In the genomic region with DNA sequence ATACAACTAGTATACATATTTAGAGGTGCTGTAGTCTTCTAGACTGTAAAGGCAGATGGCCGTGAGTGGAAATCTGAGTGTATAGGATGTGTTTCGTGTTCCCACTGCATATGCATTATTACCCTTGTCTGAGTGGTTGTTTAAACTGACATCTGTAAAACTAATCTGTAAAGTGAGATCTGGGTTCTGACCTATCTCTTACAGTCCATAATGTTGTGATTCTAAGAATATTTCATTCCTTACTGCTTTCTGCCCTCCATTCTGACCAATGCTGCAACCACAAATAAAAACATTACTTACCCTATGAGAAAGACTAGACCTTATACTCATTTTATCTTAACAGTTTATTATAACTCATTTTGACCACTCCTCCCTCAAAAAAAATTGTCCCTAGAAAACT, we compare ENCODE assay signal across 25 cellular contexts.
"Had no signal": no experiment of that assay in that cellular context is flagged by ENCODE, and none has a peak within 500 bp of the region (broad histone marks: within the 10 kb centered on the region; RNA-seq: fewer than 3 reads in every experiment).

No MANE protein-coding gene starts in this region.

- DNase-seq: activated B cell treated with CpG ODN at 0.5 μM for 24 hours; activated CD8-positive, alpha-beta memory T cell treated with anti-CD3 and anti-CD28 coated beads, Interleukin-2, amount 50 U/mL, for 48 hours; activated gamma-delta T cell treated with Interleukin-2 at 50 U/mL for 16 hours; activated naive CD4-positive, alpha-beta T cell treated with anti-CD3 and anti-CD28 coated beads, Interleukin-2, amount 50 U/mL, for 16 hours; activated T-cell treated with anti-CD3 and anti-CD28 coated beads, Interleukin-2, amount 50 U/mL, for 24 hours; cerebellar nuclear complex; colonic mucosa; effector CD8-positive, alpha-beta T cell; gastrocnemius medialis; kidney; left colon; midbrain; naive thymus-derived CD4-positive, alpha-beta T cell; posterior cingulate gyrus; right cardiac atrium; stimulated activated CD4-positive, alpha-beta T cell treated with anti-CD3 and anti-CD28 coated beads, Interleukin-15, amount 100 ng/mL, for 24 hours; stimulated activated CD4-positive, alpha-beta T cell treated with anti-CD3 and anti-CD28 coated beads, Interleukin-2, amount 100 ng/mL, for 24 hours; T-helper 1 cell; trophoblast cell; uterus had no signal

- H3K4me2 ChIP-seq: hepatocyte had no signal

- H3K27me3 Mint-ChIP-seq: activated B cell treated with CpG ODN at 0.5 μM for 24 hours; activated T-cell treated with anti-CD3 and anti-CD28 coated beads, Interleukin-2, amount 50 U/mL, for 24 hours; naive thymus-derived CD4-positive, alpha-beta T cell; stimulated activated naive CD8-positive, alpha-beta T cell treated with anti-CD3 and anti-CD28 coated beads, Interleukin-15, Interleukin-2, amounts not matched to agents 100 ng/mL and 50 ng/mL, for 24 hours had no signal

- H3K27ac ChIP-seq: colonic mucosa, hepatocyte, thoracic aorta, uterus had no signal

- H3K4me1 ChIP-seq: colonic mucosa, uterus had no signal

- H2AFZ ChIP-seq: hepatocyte had no signal

- H3K27me3 ChIP-seq: colonic mucosa, gastrocnemius medialis, hepatocyte, uterus had no signal

- H3K36me3 ChIP-seq: colonic mucosa, gastrocnemius medialis, thoracic aorta, uterus had no signal

- H3K9me3 ChIP-seq: colonic mucosa, gastrocnemius medialis, thoracic aorta, uterus had no signal

- ATAC-seq: gastrocnemius medialis; left colon; naive thymus-derived CD4-positive, alpha-beta T cell; right cardiac atrium had no signal

- H3K4me3 ChIP-seq: colonic mucosa, gastrocnemius medialis, hepatocyte, thoracic aorta, uterus had no signal

- H3K9me3 Mint-ChIP-seq: activated B cell treated with CpG ODN at 0.5 μM for 24 hours; activated T-cell treated with anti-CD3 and anti-CD28 coated beads, Interleukin-2, amount 50 U/mL, for 24 hours; stimulated activated naive CD8-positive, alpha-beta T cell treated with anti-CD3 and anti-CD28 coated beads, Interleukin-15, Interleukin-2, amounts not matched to agents 100 ng/mL and 50 ng/mL, for 24 hours; T-helper 2 cell treated with Interferon-gamma antibody and Interleukin-4, amounts not matched to agents 5 μg/mL and 100 μg/mL, for 36 hours had no signal

- H3K27ac Mint-ChIP-seq: activated B cell treated with CpG ODN at 0.5 μM for 24 hours; activated T-cell treated with anti-CD3 and anti-CD28 coated beads, Interleukin-2, amount 50 U/mL, for 24 hours; stimulated activated naive CD8-positive, alpha-beta T cell treated with anti-CD3 and anti-CD28 coated beads, Interleukin-15, Interleukin-2, amounts not matched to agents 100 ng/mL and 50 ng/mL, for 24 hours; T-helper 2 cell treated with Interferon-gamma antibody and Interleukin-4, amounts not matched to agents 5 μg/mL and 100 μg/mL, for 36 hours had no signal

- H3K4me3 Mint-ChIP-seq: activated B cell treated with CpG ODN at 0.5 μM for 24 hours; activated T-cell treated with anti-CD3 and anti-CD28 coated beads, Interleukin-2, amount 50 U/mL, for 24 hours; naive thymus-derived CD4-positive, alpha-beta T cell; stimulated activated naive CD8-positive, alpha-beta T cell treated with anti-CD3 and anti-CD28 coated beads, Interleukin-15, Interleukin-2, amounts not matched to agents 100 ng/mL and 50 ng/mL, for 24 hours; T-helper 2 cell treated with Interferon-gamma antibody and Interleukin-4, amounts not matched to agents 5 μg/mL and 100 μg/mL, for 36 hours had no signal

- FAIRE-seq: bronchial epithelial cell, kidney had no signal
